ENCODE assay signal across 8 cellular contexts in genomic region chr1:1574721-1575537, GRCh38. TPM values are rescaled to one million over a fixed set of nuclear protein-coding genes. Genes with fewer than 3 reads are reported as not detected.
A peak's percentile ranks its signal among the peaks of the same experiment; 100 is the strongest.
DNase-seq lines count a peak whose midpoint lies in the region; ATAC-seq and TF ChIP-seq lines count a peak whose summit lies in the region.

Gene SSU72, minus strand, starts transcription at chr1:1574863. Its CDS starts 306 bp downstream, at chr1:1574557.

- H3K36me3 ChIP-seq in KMS-11 (ENCODE audit: insufficient read depth) = 0 out of 2 replicates have a peak, but pooled peaks cover 3% of the 10 kb centered on the region

- peak within 1 kb of the TSS; percentile 62 for H2AFZ ChIP-seq in KMS-11 (ENCODE audit: low read depth)

- peak within 1 kb of the TSS; percentile 99 for H3K27ac Mint-ChIP-seq in activated T-helper 17 cell treated with anti-CD3 and anti-CD28 coated beads, Interleukin-2, amount 50 U/mL, for 72 hours
- peak within 1 kb of the TSS; percentile 96 to 100 (median 99) for H3K27ac Mint-ChIP-seq in nephron

- no peaks in the 10 kb centered on the region for H3K27me3 Mint-ChIP-seq in activated T-helper 17 cell treated with anti-CD3 and anti-CD28 coated beads, Interleukin-2, amount 50 U/mL, for 72 hours
- H3K27me3 Mint-ChIP-seq in nephron (ENCODE audit: low read depth) = peaks cover 12% of the 10 kb centered on the region

- H4K20me1 ChIP-seq in KMS-11 (ENCODE audit: insufficient read depth) = peaks cover 3% of the 10 kb centered on the region; the same call in 1 of the 2 replicates

- H3K27ac ChIP-seq in KMS-11 = peak within 1 kb of the TSS; percentile 78

- peak within 1 kb of the TSS; percentile 91 for H3K4me3 Mint-ChIP-seq in activated T-helper 17 cell treated with anti-CD3 and anti-CD28 coated beads, Interleukin-2, amount 50 U/mL, for 72 hours
- H3K4me3 Mint-ChIP-seq in nephron = peak within 1 kb of the TSS; percentile 98 to 99 (median 98)

- no peak for TF ChIP-seq CTCF in KMS-11 (conservative IDR thresholded peaks at IDR 0.05; ENCODE audit: low read depth, low read length)
- TF ChIP-seq CTCF in nephron (IDR thresholded peaks at IDR 0.05; ENCODE audit: unreplicated experiment in 3 of 3) = no peak

- peaks cover 13% of the 10 kb centered on the region for H3K4me1 Mint-ChIP-seq in activated T-helper 17 cell treated with anti-CD3 and anti-CD28 coated beads, Interleukin-2, amount 50 U/mL, for 72 hours
- peaks cover 22% of the 10 kb centered on the region for H3K4me1 Mint-ChIP-seq in nephron

- peak within 1 kb of the TSS; percentile 95 for H3K4me3 ChIP-seq in KMS-11 (IDR thresholded peaks at IDR 0.05; ENCODE audit: insufficient read depth, low read depth, low read length)

- peak within 1 kb of the TSS; percentile 91 for H3K9ac ChIP-seq in KMS-11

- H3K79me2 ChIP-seq in KMS-11 (ENCODE audit: insufficient read depth, low read depth) = peaks cover 44% of the 10 kb centered on the region

- no peaks in the 10 kb centered on the region for H3K9me3 Mint-ChIP-seq in activated T-helper 17 cell treated with anti-CD3 and anti-CD28 coated beads, Interleukin-2, amount 50 U/mL, for 72 hours
- no peaks in the 10 kb centered on the region for H3K9me3 Mint-ChIP-seq in nephron

- H3K4me2 ChIP-seq in KMS-11 = peak within 1 kb of the TSS; percentile 64

- DNase-seq in DMS79 treated with DMSO at 0.1 percent for 48 hours (lab: John Stamatoyannopoulos, UW) (peak; percentile 82), RPMI7951 (ENCODE audit: low read depth) (peak; percentile 91), fibroblast of peridontal ligament (ENCODE audit: extremely low read depth) (peak; percentile 89)
- peak; percentile 96 for DNase-seq in stimulated activated naive CD8-positive, alpha-beta T cell treated with anti-CD3 and anti-CD28 coated beads, Interleukin-15, Interleukin-2, amounts not matched to agents 100 U/mL and 50 U/mL, for 24 hours

- H3K4me1 ChIP-seq in KMS-11 (ENCODE audit: low read depth, poor library complexity, severe bottlenecking) = peaks cover 3% of the 10 kb centered on the region

- peaks cover 35% of the 10 kb centered on the region for H3K27me3 ChIP-seq in KMS-11 (ENCODE audit: insufficient read depth, low read depth)

- H3K36me3 Mint-ChIP-seq in activated T-helper 17 cell treated with anti-CD3 and anti-CD28 coated beads, Interleukin-2, amount 50 U/mL, for 72 hours (ENCODE audit: low read depth) = peaks cover 36% of the 10 kb centered on the region
- peaks cover 12% of the 10 kb centered on the region for H3K36me3 Mint-ChIP-seq in nephron (ENCODE audit: low read depth)

- peak; percentile 68 for ATAC-seq in GM21786 (IDR thresholded peaks at IDR 0.05; ENCODE audit: unreplicated experiment)
- ATAC-seq in activated T-helper 17 cell treated with anti-CD3 and anti-CD28 coated beads, Interleukin-2, amount 50 U/mL, for 72 hours (replicated peaks) = peak; percentile 96
- peak; percentile 92 for ATAC-seq in stimulated activated naive CD8-positive, alpha-beta T cell treated with anti-CD3 and anti-CD28 coated beads, Interleukin-15, Interleukin-2, amounts not matched to agents 100 U/mL and 50 U/mL, for 24 hours

RNA-seq across cellular contexts. Expression of gene SSU72, which starts in this region (rescaled TPM):
- total RNA-seq in RPMI7951 (2014; rRNA removed; shearing (Covaris generic)) = 77.3 and 86.5 TPM in 2 replicates
- 100 to 1,000 TPM in 1 of 2 donors, 10 to 100 TPM in 1; 75.6 to 133 TPM for total RNA-seq in activated T-helper 17 cell treated with anti-CD3 and anti-CD28 coated beads, Interleukin-2, amount 50 U/mL, for 72 hours

Comparison
In these comparisons a context has a peak if more than half of its experiments do, and no peak if none do; other contexts are left out.
1. Peak in every context shown above with its lines: DNase-seq, ATAC-seq, H3K4me3 ChIP-seq and H3K27ac ChIP-seq.